1 cellular context compared by ENCODE assay signal in the genomic region with DNA sequence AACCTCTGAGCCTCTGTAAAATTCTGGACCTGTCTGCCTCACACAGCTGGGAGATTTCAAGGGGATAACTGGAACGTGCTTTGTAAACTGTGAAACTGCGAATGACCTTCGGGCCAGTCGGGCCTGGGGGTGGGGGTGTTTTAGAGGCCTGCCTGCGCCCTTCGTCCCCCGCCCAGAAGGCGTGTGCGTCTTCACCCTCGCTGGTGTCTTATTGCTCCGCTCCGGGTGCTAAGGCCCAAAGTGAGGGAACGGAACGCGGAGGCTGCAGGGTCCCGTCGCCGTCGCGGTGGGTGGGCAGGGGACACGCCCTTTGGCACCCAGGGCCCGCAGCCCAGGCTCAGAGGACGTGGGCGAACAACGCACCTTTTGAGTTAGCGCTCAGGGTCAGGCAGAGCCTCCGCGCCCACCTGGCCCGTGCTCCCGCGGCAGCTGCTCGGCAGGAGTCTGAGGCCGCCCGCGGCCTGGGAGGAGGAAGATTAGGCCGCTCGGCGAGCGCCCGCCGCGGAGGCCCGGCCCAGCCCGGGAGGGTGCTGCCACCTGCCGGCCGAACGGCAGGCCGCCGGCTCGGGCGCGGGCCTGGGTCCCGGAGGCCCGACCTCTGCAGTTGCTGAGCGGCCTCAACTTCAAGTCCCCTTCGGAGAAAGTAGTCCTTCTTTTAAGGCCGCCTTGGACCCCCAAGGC.
TF ChIP-seq lines count a peak whose summit lies in the region.

No MANE protein-coding gene starts in this region.

TF ChIP-seq in HepG2, 621 proteins besides CTCF, POLR2A, EP300 and RAD21 (continued from another document):
- TF ChIP-seq, protein P1, sequence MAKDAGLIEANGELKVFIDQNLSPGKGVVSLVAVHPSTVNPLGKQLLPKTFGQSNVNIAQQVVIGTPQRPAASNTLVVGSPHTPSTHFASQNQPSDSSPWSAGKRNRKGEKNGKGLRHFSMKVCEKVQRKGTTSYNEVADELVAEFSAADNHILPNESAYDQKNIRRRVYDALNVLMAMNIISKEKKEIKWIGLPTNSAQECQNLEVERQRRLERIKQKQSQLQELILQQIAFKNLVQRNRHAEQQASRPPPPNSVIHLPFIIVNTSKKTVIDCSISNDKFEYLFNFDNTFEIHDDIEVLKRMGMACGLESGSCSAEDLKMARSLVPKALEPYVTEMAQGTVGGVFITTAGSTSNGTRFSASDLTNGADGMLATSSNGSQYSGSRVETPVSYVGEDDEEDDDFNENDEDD (CRISPR knock-in tag; IDR thresholded peaks at IDR 0.05; ENCODE audit: borderline replicate concordance), result peak; percentile 63; the same call in 1 of the 2 replicates
- TF ChIP-seq, protein P2, sequence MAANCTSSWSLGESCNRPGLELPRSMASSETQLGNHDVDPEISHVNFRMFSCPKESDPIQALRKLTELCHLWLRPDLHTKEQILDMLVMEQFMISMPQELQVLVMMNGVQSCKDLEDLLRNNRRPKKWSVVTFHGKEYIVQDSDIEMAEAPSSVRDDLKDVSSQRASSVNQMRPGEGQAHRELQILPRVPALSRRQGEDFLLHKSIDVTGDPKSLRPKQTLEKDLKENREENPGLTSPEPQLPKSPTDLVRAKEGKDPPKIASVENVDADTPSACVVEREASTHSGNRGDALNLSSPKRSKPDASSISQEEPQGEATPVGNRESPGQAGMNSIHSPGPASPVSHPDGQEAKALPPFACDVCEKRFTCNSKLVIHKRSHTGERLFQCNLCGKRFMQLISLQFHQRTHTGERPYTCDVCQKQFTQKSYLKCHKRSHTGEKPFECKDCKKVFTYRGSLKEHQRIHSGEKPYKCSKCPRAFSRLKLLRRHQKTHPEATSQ (CRISPR knock-in tag; IDR thresholded peaks at IDR 0.05; ENCODE audit: borderline replicate concordance), result peak; percentile 73; the same call in 1 of the 2 replicates
- TF ChIP-seq ZNF605 (CRISPR knock-in tag; IDR thresholded peaks at IDR 0.05), result peak; percentile 96
- TF ChIP-seq ZSCAN22 (CRISPR knock-in tag; IDR thresholded peaks at IDR 0.05), result peak; percentile 64; the same call in 1 of the 2 replicates
- TF ChIP-seq, protein P3, sequence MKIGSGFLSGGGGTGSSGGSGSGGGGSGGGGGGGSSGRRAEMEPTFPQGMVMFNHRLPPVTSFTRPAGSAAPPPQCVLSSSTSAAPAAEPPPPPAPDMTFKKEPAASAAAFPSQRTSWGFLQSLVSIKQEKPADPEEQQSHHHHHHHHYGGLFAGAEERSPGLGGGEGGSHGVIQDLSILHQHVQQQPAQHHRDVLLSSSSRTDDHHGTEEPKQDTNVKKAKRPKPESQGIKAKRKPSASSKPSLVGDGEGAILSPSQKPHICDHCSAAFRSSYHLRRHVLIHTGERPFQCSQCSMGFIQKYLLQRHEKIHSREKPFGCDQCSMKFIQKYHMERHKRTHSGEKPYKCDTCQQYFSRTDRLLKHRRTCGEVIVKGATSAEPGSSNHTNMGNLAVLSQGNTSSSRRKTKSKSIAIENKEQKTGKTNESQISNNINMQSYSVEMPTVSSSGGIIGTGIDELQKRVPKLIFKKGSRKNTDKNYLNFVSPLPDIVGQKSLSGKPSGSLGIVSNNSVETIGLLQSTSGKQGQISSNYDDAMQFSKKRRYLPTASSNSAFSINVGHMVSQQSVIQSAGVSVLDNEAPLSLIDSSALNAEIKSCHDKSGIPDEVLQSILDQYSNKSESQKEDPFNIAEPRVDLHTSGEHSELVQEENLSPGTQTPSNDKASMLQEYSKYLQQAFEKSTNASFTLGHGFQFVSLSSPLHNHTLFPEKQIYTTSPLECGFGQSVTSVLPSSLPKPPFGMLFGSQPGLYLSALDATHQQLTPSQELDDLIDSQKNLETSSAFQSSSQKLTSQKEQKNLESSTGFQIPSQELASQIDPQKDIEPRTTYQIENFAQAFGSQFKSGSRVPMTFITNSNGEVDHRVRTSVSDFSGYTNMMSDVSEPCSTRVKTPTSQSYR (CRISPR knock-in tag; IDR thresholded peaks at IDR 0.05; ENCODE audit: borderline replicate concordance), result peak; percentile 59; the same call in 1 of the 2 replicates
- peak; percentile 91 for TF ChIP-seq SPEN (CRISPR knock-in tag; IDR thresholded peaks at IDR 0.05; ENCODE audit: low read depth)
- TF ChIP-seq MXI1 (IDR thresholded peaks at IDR 0.05; ENCODE audit: borderline replicate concordance, low read depth, low read length), result peak; percentile 40; the same call in 1 of the 3 replicates
- peak; percentile 63 for TF ChIP-seq HNRNPLL (IDR thresholded peaks at IDR 0.05; ENCODE audit: low read depth, low read length, poor library complexity, severe bottlenecking)
- TF ChIP-seq ZNF256 (CRISPR knock-in tag; conservative IDR thresholded peaks at IDR 0.05), result peak; percentile 63; the same call in 1 of the 2 replicates
- TF ChIP-seq ZNF496 (CRISPR knock-in tag; IDR thresholded peaks at IDR 0.05; ENCODE audit: insufficient replicate concordance), result no peak
- TF ChIP-seq, protein P4, sequence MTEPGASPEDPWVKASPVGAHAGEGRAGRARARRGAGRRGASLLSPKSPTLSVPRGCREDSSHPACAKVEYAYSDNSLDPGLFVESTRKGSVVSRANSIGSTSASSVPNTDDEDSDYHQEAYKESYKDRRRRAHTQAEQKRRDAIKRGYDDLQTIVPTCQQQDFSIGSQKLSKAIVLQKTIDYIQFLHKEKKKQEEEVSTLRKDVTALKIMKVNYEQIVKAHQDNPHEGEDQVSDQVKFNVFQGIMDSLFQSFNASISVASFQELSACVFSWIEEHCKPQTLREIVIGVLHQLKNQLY (CRISPR knock-in tag; IDR thresholded peaks at IDR 0.05), result no peak
- peak; percentile 80 for TF ChIP-seq PITX1 (CRISPR knock-in tag; IDR thresholded peaks at IDR 0.05)
- peak; percentile 60 for TF ChIP-seq TEAD3 (CRISPR knock-in tag; optimal IDR thresholded peaks at IDR 0.05; ENCODE audit: borderline replicate concordance)
- peak; percentile 73; the same call in 1 of the 2 replicates for TF ChIP-seq ZNF138 (CRISPR knock-in tag; IDR thresholded peaks at IDR 0.05; ENCODE audit: low read depth)
- TF ChIP-seq KLF16 (CRISPR knock-in tag; IDR thresholded peaks at IDR 0.05), result peak in 1 of 2 experiments; percentile 32; a peak in 2 of 4 replicates
- no peak for TF ChIP-seq DPF2 (CRISPR knock-in tag; IDR thresholded peaks at IDR 0.05; ENCODE audit: borderline replicate concordance, low read depth)
- no peak for TF ChIP-seq CBX2 (IDR thresholded peaks at IDR 0.05; ENCODE audit: low read depth, low read length)
- peak; percentile 16; the same call in 1 of the 2 replicates for TF ChIP-seq CBX2 (CRISPR knock-in tag; IDR thresholded peaks at IDR 0.05; ENCODE audit: low read depth)
- TF ChIP-seq NR1H2 (CRISPR knock-in tag; IDR thresholded peaks at IDR 0.05; ENCODE audit: borderline replicate concordance, low read depth), result peak; percentile 93
- TF ChIP-seq IKZF1 (IDR thresholded peaks at IDR 0.05), result no peak
- TF ChIP-seq YEATS2 (CRISPR knock-in tag; IDR thresholded peaks at IDR 0.05; ENCODE audit: borderline replicate concordance), result peak; percentile 48; the same call in 1 of the 2 replicates
- TF ChIP-seq NR2F6 (IDR thresholded peaks at IDR 0.05), result no peak; the same call in 1 of the 2 replicates
- TF ChIP-seq NR2F6 (CRISPR knock-in tag; IDR thresholded peaks at IDR 0.05), result peak; percentile 63
- peak; percentile 84 for TF ChIP-seq SALL1 (CRISPR knock-in tag; IDR thresholded peaks at IDR 0.05)
- no peak for TF ChIP-seq XBP1 (CRISPR knock-in tag; IDR thresholded peaks at IDR 0.05)
